ENCODE assay signal across 8 cellular contexts in genomic region chr1:113811353-113811887, GRCh38. TPM values are rescaled to one million over a fixed set of nuclear protein-coding genes. Genes with fewer than 3 reads are reported as not detected.
A peak's percentile ranks its signal among the peaks of the same experiment; 100 is the strongest.
DNase-seq lines count a peak whose midpoint lies in the region; ATAC-seq and TF ChIP-seq lines count a peak whose summit lies in the region.

No MANE protein-coding gene starts in this region.

- DNase-seq in EH (ENCODE audit: low read depth) = peak; percentile 31
- peak; percentile 27 for DNase-seq in NCI-H1105 treated with DMSO at 0.1 percent for 48 hours (lab: John Stamatoyannopoulos, UW)
- peak; percentile 17 for DNase-seq in glomerular visceral epithelial cell (ENCODE audit: extremely low spot score)
- peak; percentile 29 for DNase-seq in omental fat pad (ENCODE audit: low spot score)
- no peak for DNase-seq in activated CD4-positive, CD25-positive, alpha-beta regulatory T cell treated with anti-CD3 and anti-CD28 coated beads, Interleukin-2, amount 50 U/mL, for 72 hours

- H3K27ac Mint-ChIP-seq in activated T-helper 17 cell treated with anti-CD3 and anti-CD28 coated beads, Interleukin-2, amount 50 U/mL, for 72 hours = peak overlapping the region; percentile 89

- no peaks in the 10 kb centered on the region for H3K9me3 Mint-ChIP-seq in activated T-helper 17 cell treated with anti-CD3 and anti-CD28 coated beads, Interleukin-2, amount 50 U/mL, for 72 hours

- peak overlapping the region; percentile 87 for H3K4me3 Mint-ChIP-seq in activated T-helper 17 cell treated with anti-CD3 and anti-CD28 coated beads, Interleukin-2, amount 50 U/mL, for 72 hours

- TF ChIP-seq CTCF in omental fat pad (IDR thresholded peaks at IDR 0.05) = no peak

- ATAC-seq in GM21717 (IDR thresholded peaks at IDR 0.05; ENCODE audit: unreplicated experiment) (peak; percentile 30), omental fat pad (ENCODE audit: low FRiP score) (peak; percentile 50), GM18505 (IDR thresholded peaks at IDR 0.05; ENCODE audit: unreplicated experiment) (no peak)
- ATAC-seq in activated T-helper 17 cell treated with anti-CD3 and anti-CD28 coated beads, Interleukin-2, amount 50 U/mL, for 72 hours (replicated peaks) = peak; percentile 29

- H3K4me1 Mint-ChIP-seq in activated T-helper 17 cell treated with anti-CD3 and anti-CD28 coated beads, Interleukin-2, amount 50 U/mL, for 72 hours = peaks cover 15% of the 10 kb centered on the region

- no peak for TF ChIP-seq POLR2A in GM18505 (IDR thresholded peaks at IDR 0.05; ENCODE audit: borderline replicate concordance, extremely low read depth, insufficient read depth, insufficient read length)

- no peaks in the 10 kb centered on the region for H3K27me3 Mint-ChIP-seq in activated T-helper 17 cell treated with anti-CD3 and anti-CD28 coated beads, Interleukin-2, amount 50 U/mL, for 72 hours

- peaks cover 80% of the 10 kb centered on the region for H3K36me3 Mint-ChIP-seq in activated T-helper 17 cell treated with anti-CD3 and anti-CD28 coated beads, Interleukin-2, amount 50 U/mL, for 72 hours (ENCODE audit: low read depth)

RNA-seq across cellular contexts. Expression of gene RSBN1, which starts 0.9 kb away (rescaled TPM):
- 10 to 100 TPM; 22.2 to 47.4 TPM for total RNA-seq in activated T-helper 17 cell treated with anti-CD3 and anti-CD28 coated beads, Interleukin-2, amount 50 U/mL, for 72 hours
- 10 to 100 TPM; 13.3 to 24.6 (median 17.5) TPM for total RNA-seq in omental fat pad

RNA-seq across cellular contexts. Expression of gene PHTF1, which starts 52.1 kb away (rescaled TPM):
- 10 to 100 TPM; 19.5 to 24.8 TPM for total RNA-seq in activated T-helper 17 cell treated with anti-CD3 and anti-CD28 coated beads, Interleukin-2, amount 50 U/mL, for 72 hours
- 10 to 100 TPM; 20.5 to 35.6 (median 26.0) TPM for total RNA-seq in omental fat pad
